1 cellular context compared by ENCODE assay signal in the genomic region with DNA sequence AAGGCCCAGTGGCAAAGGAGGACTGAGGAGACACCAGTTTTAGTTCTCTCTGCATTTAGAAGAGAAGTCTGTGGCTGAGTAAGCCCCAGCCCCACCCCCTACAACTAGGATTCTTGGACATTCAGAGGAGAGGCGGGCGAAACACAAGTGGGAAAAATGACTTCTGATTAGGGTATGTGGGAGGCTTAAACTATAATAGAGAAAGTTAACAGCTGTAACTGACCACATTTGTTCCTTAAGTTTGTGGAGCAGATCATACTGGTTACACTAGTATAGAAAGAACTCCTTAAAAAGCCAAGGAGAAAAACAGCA.
TF ChIP-seq lines count a peak whose summit lies in the region.

No MANE protein-coding gene starts in this region.

TF ChIP-seq in SK-N-SH treated with all-trans-retinoic acid at 6 μM for 48 hours, 23 proteins besides CTCF, POLR2A, EP300 and RAD21 (continued from another document):
- TF ChIP-seq, protein P1, sequence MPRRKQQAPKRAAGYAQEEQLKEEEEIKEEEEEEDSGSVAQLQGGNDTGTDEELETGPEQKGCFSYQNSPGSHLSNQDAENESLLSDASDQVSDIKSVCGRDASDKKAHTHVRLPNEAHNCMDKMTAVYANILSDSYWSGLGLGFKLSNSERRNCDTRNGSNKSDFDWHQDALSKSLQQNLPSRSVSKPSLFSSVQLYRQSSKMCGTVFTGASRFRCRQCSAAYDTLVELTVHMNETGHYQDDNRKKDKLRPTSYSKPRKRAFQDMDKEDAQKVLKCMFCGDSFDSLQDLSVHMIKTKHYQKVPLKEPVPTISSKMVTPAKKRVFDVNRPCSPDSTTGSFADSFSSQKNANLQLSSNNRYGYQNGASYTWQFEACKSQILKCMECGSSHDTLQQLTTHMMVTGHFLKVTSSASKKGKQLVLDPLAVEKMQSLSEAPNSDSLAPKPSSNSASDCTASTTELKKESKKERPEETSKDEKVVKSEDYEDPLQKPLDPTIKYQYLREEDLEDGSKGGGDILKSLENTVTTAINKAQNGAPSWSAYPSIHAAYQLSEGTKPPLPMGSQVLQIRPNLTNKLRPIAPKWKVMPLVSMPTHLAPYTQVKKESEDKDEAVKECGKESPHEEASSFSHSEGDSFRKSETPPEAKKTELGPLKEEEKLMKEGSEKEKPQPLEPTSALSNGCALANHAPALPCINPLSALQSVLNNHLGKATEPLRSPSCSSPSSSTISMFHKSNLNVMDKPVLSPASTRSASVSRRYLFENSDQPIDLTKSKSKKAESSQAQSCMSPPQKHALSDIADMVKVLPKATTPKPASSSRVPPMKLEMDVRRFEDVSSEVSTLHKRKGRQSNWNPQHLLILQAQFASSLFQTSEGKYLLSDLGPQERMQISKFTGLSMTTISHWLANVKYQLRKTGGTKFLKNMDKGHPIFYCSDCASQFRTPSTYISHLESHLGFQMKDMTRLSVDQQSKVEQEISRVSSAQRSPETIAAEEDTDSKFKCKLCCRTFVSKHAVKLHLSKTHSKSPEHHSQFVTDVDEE (CRISPR knock-in tag; IDR thresholded peaks at IDR 0.05) = no peak
